17 cellular contexts compared by ENCODE assay signal in genomic region chr12:81962126-81962856, GRCh38.
A peak's percentile ranks its signal among the peaks of the same experiment; 100 is the strongest.
DNase-seq lines count a peak whose midpoint lies in the region; ATAC-seq and TF ChIP-seq lines count a peak whose summit lies in the region.
"Had no signal": no experiment of that assay in that cellular context is flagged by ENCODE, and none has a peak within 500 bp of the region (broad histone marks: within the 10 kb centered on the region; RNA-seq: fewer than 3 reads in every experiment).

No MANE protein-coding gene starts in this region.

- 80 to 90% methylated on average over 1 to 4 of the region's 4 CpGs for WGBS in endodermal cell (ENCODE audit: insufficient coverage in 1 of 2, insufficient read length in 1 of 2), 2 experiments

- CTCF ChIA-PET in activated naive CD4-positive, alpha-beta T cell treated with anti-CD3 and anti-CD28 coated beads for 36 hours (lab: Charles Lee): no interaction called here

- peak; percentile 97 for DNase-seq in Caki2 (ENCODE audit: low read depth)
- DNase-seq in NCI-H2227 (lab: John Stamatoyannopoulos, UW; ENCODE audit: unreplicated experiment): peak; percentile 7
- DNase-seq in endodermal cell: no peak
- no peak for DNase-seq in neural progenitor cell (ENCODE audit: low spot score)
- no peak for DNase-seq in stimulated activated naive B cell treated with anti-CD40 and anti-IgM and Interleukin-4, amounts not matched to agents 10 μg/mL and 1 μg/mL and 100 μg/mL, for 72 hours
- DNase-seq in DMS153 treated with DMSO at 0.1 percent for 48 hours (lab: John Stamatoyannopoulos, UW; ENCODE audit: unreplicated experiment): no peak
- no peak for DNase-seq in activated naive CD4-positive, alpha-beta T cell treated with anti-CD3 and anti-CD28 coated beads for 36 hours
- DNase-seq: CD8-positive, alpha-beta T cell; COR-L47; DMS53; GF-D8; H7; KG1 had no signal

- H3K9me3 ChIP-seq in endodermal cell (ENCODE audit: control insufficient read depth, low read length) (no peaks in the 10 kb centered on the region), neural progenitor cell (ENCODE audit: low read depth) (no peaks in the 10 kb centered on the region)

- H3F3A ChIP-seq in neural progenitor cell (ENCODE audit: low read depth): no peaks in the 10 kb centered on the region

- no peaks in the 10 kb centered on the region for H3K27me3 ChIP-seq in endodermal cell (ENCODE audit: control insufficient read depth, insufficient read depth, low read length, poor library complexity, severe bottlenecking)
- H3K27me3 ChIP-seq in neural progenitor cell: no peaks in the 10 kb centered on the region

- H3K4me1 Mint-ChIP-seq in endodermal cell (peaks cover 8% of the 10 kb centered on the region), neural progenitor cell (no peaks in the 10 kb centered on the region)
- no peaks in the 10 kb centered on the region for H3K4me1 Mint-ChIP-seq in stimulated activated naive B cell treated with anti-CD40 and anti-IgM and Interleukin-4, amounts not matched to agents 10 μg/mL and 1 μg/mL and 100 μg/mL, for 72 hours
- H3K4me1 Mint-ChIP-seq in activated naive CD4-positive, alpha-beta T cell treated with anti-CD3 and anti-CD28 coated beads for 36 hours (ENCODE audit: low read depth): no peaks in the 10 kb centered on the region
- H3K4me1 Mint-ChIP-seq: IgD-negative memory B cell had no signal

- no peaks in the 10 kb centered on the region for H3K36me3 ChIP-seq in endodermal cell (ENCODE audit: control insufficient read depth, insufficient read depth, low read length)
- no peaks in the 10 kb centered on the region for H3K36me3 ChIP-seq in neural progenitor cell

- no peak for TF ChIP-seq CTCF in endodermal cell (conservative IDR thresholded peaks at IDR 0.05)
- TF ChIP-seq CTCF in neural progenitor cell (IDR thresholded peaks at IDR 0.05): no peak

- H3K9ac ChIP-seq in endodermal cell (ENCODE audit: extremely low read depth, low read length, poor library complexity, severe bottlenecking): no peak overlapping the region
- H3K9ac ChIP-seq in neural progenitor cell: no peak overlapping the region

- peak overlapping the region; percentile 40 for H2AFZ ChIP-seq in neural progenitor cell (replicated peaks)

- no peaks in the 10 kb centered on the region for H3K9me3 Mint-ChIP-seq in endodermal cell
- H3K9me3 Mint-ChIP-seq in neural progenitor cell: no peaks in the 10 kb centered on the region
- no peaks in the 10 kb centered on the region for H3K9me3 Mint-ChIP-seq in stimulated activated naive B cell treated with anti-CD40 and anti-IgM and Interleukin-4, amounts not matched to agents 10 μg/mL and 1 μg/mL and 100 μg/mL, for 72 hours
- H3K9me3 Mint-ChIP-seq in activated naive CD4-positive, alpha-beta T cell treated with anti-CD3 and anti-CD28 coated beads for 36 hours: no peaks in the 10 kb centered on the region
- H3K9me3 Mint-ChIP-seq: CD8-positive, alpha-beta T cell had no signal

- H3K4me1 ChIP-seq in endodermal cell (ENCODE audit: control insufficient read depth, insufficient read depth, low read length): no peaks in the 10 kb centered on the region
- H3K4me1 ChIP-seq in neural progenitor cell: no peaks in the 10 kb centered on the region

- no peak overlapping the region for H3K27ac ChIP-seq in endodermal cell (ENCODE audit: low read depth, low read length)
- no peak overlapping the region for H3K27ac ChIP-seq in neural progenitor cell
- H3K27ac ChIP-seq: 22Rv1 had no signal

- peak overlapping the region; percentile 14 for H3K27ac Mint-ChIP-seq in endodermal cell
- H3K27ac Mint-ChIP-seq in neural progenitor cell: no peak overlapping the region
- H3K27ac Mint-ChIP-seq in stimulated activated naive B cell treated with anti-CD40 and anti-IgM and Interleukin-4, amounts not matched to agents 10 μg/mL and 1 μg/mL and 100 μg/mL, for 72 hours: no peak overlapping the region
- H3K27ac Mint-ChIP-seq in activated naive CD4-positive, alpha-beta T cell treated with anti-CD3 and anti-CD28 coated beads for 36 hours: no peak overlapping the region
- H3K27ac Mint-ChIP-seq: CD14-positive monocyte; CD8-positive, alpha-beta T cell; IgD-negative memory B cell had no signal

- no peaks in the 10 kb centered on the region for H3K36me3 Mint-ChIP-seq in endodermal cell (ENCODE audit: low read depth)
- H3K36me3 Mint-ChIP-seq in neural progenitor cell: no peaks in the 10 kb centered on the region
- no peaks in the 10 kb centered on the region for H3K36me3 Mint-ChIP-seq in stimulated activated naive B cell treated with anti-CD40 and anti-IgM and Interleukin-4, amounts not matched to agents 10 μg/mL and 1 μg/mL and 100 μg/mL, for 72 hours
- no peaks in the 10 kb centered on the region for H3K36me3 Mint-ChIP-seq in activated naive CD4-positive, alpha-beta T cell treated with anti-CD3 and anti-CD28 coated beads for 36 hours (ENCODE audit: low read depth)
- H3K36me3 Mint-ChIP-seq: CD14-positive monocyte; CD8-positive, alpha-beta T cell; IgD-negative memory B cell had no signal

- intact Hi-C loops in activated naive CD4-positive, alpha-beta T cell treated with anti-CD3 and anti-CD28 coated beads for 36 hours (cut with micrococcal nuclease): no loop called here

- H3K27me3 Mint-ChIP-seq in endodermal cell (ENCODE audit: insufficient read depth): no peaks in the 10 kb centered on the region
- no peaks in the 10 kb centered on the region for H3K27me3 Mint-ChIP-seq in neural progenitor cell (ENCODE audit: insufficient read depth, low read depth)
- H3K27me3 Mint-ChIP-seq in stimulated activated naive B cell treated with anti-CD40 and anti-IgM and Interleukin-4, amounts not matched to agents 10 μg/mL and 1 μg/mL and 100 μg/mL, for 72 hours: no peaks in the 10 kb centered on the region
- H3K27me3 Mint-ChIP-seq in activated naive CD4-positive, alpha-beta T cell treated with anti-CD3 and anti-CD28 coated beads for 36 hours (ENCODE audit: low read depth): no peaks in the 10 kb centered on the region
- H3K27me3 Mint-ChIP-seq: IgD-negative memory B cell had no signal

- no peak for ATAC-seq in stimulated activated naive B cell treated with anti-CD40 and anti-IgM and Interleukin-4, amounts not matched to agents 10 μg/mL and 1 μg/mL and 100 μg/mL, for 72 hours (replicated peaks)
- no peak for ATAC-seq in GM18861 (IDR thresholded peaks at IDR 0.05; ENCODE audit: unreplicated experiment)
- ATAC-seq: CD8-positive, alpha-beta T cell had no signal

- no peaks in the 10 kb centered on the region for H4K20me1 ChIP-seq in neural progenitor cell (ENCODE audit: low read depth)

- no peaks in the 10 kb centered on the region for H3K79me2 ChIP-seq in neural progenitor cell (ENCODE audit: low read depth)

- in situ Hi-C loops in Caki2 (cut with HindIII; ENCODE audit: low pct_unique_long_range_greater_than_20kb, low sequenced_read_pairs): no loop called here

- H3K4me3 ChIP-seq in endodermal cell (ENCODE audit: low read length): no peak overlapping the region
- H3K4me3 ChIP-seq in neural progenitor cell: no peak overlapping the region

- no peak overlapping the region for H3K4me3 Mint-ChIP-seq in endodermal cell
- no peak overlapping the region for H3K4me3 Mint-ChIP-seq in neural progenitor cell
- no peak overlapping the region for H3K4me3 Mint-ChIP-seq in stimulated activated naive B cell treated with anti-CD40 and anti-IgM and Interleukin-4, amounts not matched to agents 10 μg/mL and 1 μg/mL and 100 μg/mL, for 72 hours
- no peak overlapping the region for H3K4me3 Mint-ChIP-seq in activated naive CD4-positive, alpha-beta T cell treated with anti-CD3 and anti-CD28 coated beads for 36 hours
- H3K4me3 Mint-ChIP-seq: CD14-positive monocyte; CD8-positive, alpha-beta T cell; IgD-negative memory B cell had no signal

- no peak overlapping the region for H3K4me2 ChIP-seq in neural progenitor cell

Comparison
In these comparisons a context has a peak if more than half of its experiments do, and no peak if none do; other contexts are left out.
1. DNase-seq: peak in Caki2 (single experiment) and NCI-H2227 (single experiment); none in endodermal cell (single experiment), neural progenitor cell (single experiment), stimulated activated naive B cell treated with anti-CD40 and anti-IgM and Interleukin-4, amounts not matched to agents 10 μg/mL and 1 μg/mL and 100 μg/mL, for 72 hours (single experiment), DMS153 treated with DMSO at 0.1 percent for 48 hours (single experiment) and activated naive CD4-positive, alpha-beta T cell treated with anti-CD3 and anti-CD28 coated beads for 36 hours (single experiment).